10 cellular contexts compared by ENCODE assay signal in genomic region chr11:14386895-14387480, GRCh38. TPM values are rescaled to one million over a fixed set of nuclear protein-coding genes. Genes with fewer than 3 reads are reported as not detected.
DNase-seq lines count a peak whose midpoint lies in the region; ATAC-seq, FAIRE-seq and TF ChIP-seq lines count a peak whose summit lies in the region.
"Had no signal": no experiment of that assay in that cellular context is flagged by ENCODE, and none has a peak within 500 bp of the region (broad histone marks: within the 10 kb centered on the region; RNA-seq: fewer than 3 reads in every experiment).

No MANE protein-coding gene starts in this region.

- H3K9me3 Mint-ChIP-seq in neural progenitor cell, result no peaks in the 10 kb centered on the region

- peak overlapping the region; percentile 59 for H3K4me2 ChIP-seq in neural progenitor cell

- peak overlapping the region; percentile 29 for H3K27ac ChIP-seq in SJSA1
- H3K27ac ChIP-seq in neural progenitor cell, result no peak overlapping the region

- peaks cover 12% of the 10 kb centered on the region for H3F3A ChIP-seq in neural progenitor cell (ENCODE audit: low read depth)

- H3K9ac ChIP-seq in neural progenitor cell, result no peak overlapping the region

- H3K9me3 ChIP-seq in SJSA1 (replicated peaks), result no peaks in the 10 kb centered on the region
- H3K9me3 ChIP-seq in neural progenitor cell (ENCODE audit: low read depth), result no peaks in the 10 kb centered on the region

- H4K20me1 ChIP-seq in neural progenitor cell (ENCODE audit: low read depth), result no peaks in the 10 kb centered on the region

- FAIRE-seq in urothelium cell line (lab: Jason Lieb, UNC), result no peak

- H3K27me3 ChIP-seq in SJSA1 (replicated peaks) (no peaks in the 10 kb centered on the region), neural progenitor cell (peaks cover 17% of the 10 kb centered on the region)

- H3K36me3 ChIP-seq in SJSA1 (no peaks in the 10 kb centered on the region), neural progenitor cell (no peaks in the 10 kb centered on the region)

- H3K4me3 ChIP-seq in SJSA1, result no peak overlapping the region
- no peak overlapping the region for H3K4me3 ChIP-seq in foreskin fibroblast (ENCODE audit: low read depth in 1 of 2, low read length in 2 of 2)
- H3K4me3 ChIP-seq in neural progenitor cell, result no peak overlapping the region

- no peaks in the 10 kb centered on the region for H3K36me3 Mint-ChIP-seq in neural progenitor cell
- H3K36me3 Mint-ChIP-seq: activated naive CD4-positive, alpha-beta T cell treated with anti-CD3 and anti-CD28 coated beads, Interleukin-2, amount 10 ng/mL, durations not matched to agents 7 days and 5 days had no signal

- TF ChIP-seq CTCF in foreskin fibroblast (IDR thresholded peaks at IDR 0.05; ENCODE audit: low read depth, low read length), result no peak
- no peak for TF ChIP-seq CTCF in neural progenitor cell (IDR thresholded peaks at IDR 0.05)

- peaks cover 32% of the 10 kb centered on the region for H3K27me3 Mint-ChIP-seq in neural progenitor cell (ENCODE audit: insufficient read depth, low read depth)

- peaks cover 21% of the 10 kb centered on the region for H3K4me1 ChIP-seq in SJSA1 (replicated peaks)
- peaks cover 18% of the 10 kb centered on the region for H3K4me1 ChIP-seq in neural progenitor cell

- no peaks in the 10 kb centered on the region for H3K79me2 ChIP-seq in neural progenitor cell (ENCODE audit: low read depth)

- peak overlapping the region; percentile 28 for H3K4me3 Mint-ChIP-seq in neural progenitor cell
- H3K4me3 Mint-ChIP-seq: activated naive CD4-positive, alpha-beta T cell treated with anti-CD3 and anti-CD28 coated beads, Interleukin-2, amount 10 ng/mL, durations not matched to agents 7 days and 5 days had no signal

- ATAC-seq in HG02981 (IDR thresholded peaks at IDR 0.05; ENCODE audit: unreplicated experiment) (no peak), HG02588 (IDR thresholded peaks at IDR 0.05; ENCODE audit: unreplicated experiment) (no peak)
- ATAC-seq: left lobe of liver had no signal

- H3K27ac Mint-ChIP-seq in neural progenitor cell, result peak overlapping the region; percentile 18
- H3K27ac Mint-ChIP-seq: activated naive CD4-positive, alpha-beta T cell treated with anti-CD3 and anti-CD28 coated beads, Interleukin-2, amount 10 ng/mL, durations not matched to agents 7 days and 5 days had no signal

- H3K4me1 Mint-ChIP-seq in neural progenitor cell, result peaks cover 21% of the 10 kb centered on the region

- H2AFZ ChIP-seq in neural progenitor cell (replicated peaks), result no peak overlapping the region

- peak; percentile 37 for DNase-seq in ELR (ENCODE audit: low read depth)
- DNase-seq in SJSA1 (ENCODE audit: low read depth in 1 of 2, low spot score in 2 of 2), result peak; percentile 68 to 81
- peak; percentile 88 to 94 for DNase-seq in foreskin fibroblast
- DNase-seq in neural progenitor cell (ENCODE audit: low spot score), result peak; percentile 91
- DNase-seq in urothelium cell line (ENCODE audit: low spot score), result no peak
- no peak for DNase-seq in activated T-cell treated with anti-CD3 and anti-CD28 coated beads, Interleukin-2, amount 50 U/mL, for 48 hours
- DNase-seq: activated naive CD4-positive, alpha-beta T cell treated with anti-CD3 and anti-CD28 coated beads, Interleukin-2, amount 10 ng/mL, durations not matched to agents 7 days and 5 days had no signal

RNA-seq across cellular contexts. Expression of gene RRAS2, which starts 28.0 kb away (rescaled TPM):
- 159 and 200 TPM in 2 replicates for total RNA-seq in SJSA1 (2014; rRNA removed; shearing (Covaris generic))
- total RNA-seq in neural progenitor cell (ENCODE audit: low replicate concordance), result 87.4 and 129 TPM in 2 replicates

Comparison
In these comparisons a context has a peak if more than half of its experiments do, and no peak if none do; other contexts are left out.
1. DNase-seq: peak in ELR (single experiment), SJSA1 (2 of 2), foreskin fibroblast (2 of 2) and neural progenitor cell (single experiment); none in urothelium cell line (single experiment) and activated T-cell treated with anti-CD3 and anti-CD28 coated beads, Interleukin-2, amount 50 U/mL, for 48 hours (0 of 2).